1 cellular context compared by ENCODE assay signal in the genomic region with DNA sequence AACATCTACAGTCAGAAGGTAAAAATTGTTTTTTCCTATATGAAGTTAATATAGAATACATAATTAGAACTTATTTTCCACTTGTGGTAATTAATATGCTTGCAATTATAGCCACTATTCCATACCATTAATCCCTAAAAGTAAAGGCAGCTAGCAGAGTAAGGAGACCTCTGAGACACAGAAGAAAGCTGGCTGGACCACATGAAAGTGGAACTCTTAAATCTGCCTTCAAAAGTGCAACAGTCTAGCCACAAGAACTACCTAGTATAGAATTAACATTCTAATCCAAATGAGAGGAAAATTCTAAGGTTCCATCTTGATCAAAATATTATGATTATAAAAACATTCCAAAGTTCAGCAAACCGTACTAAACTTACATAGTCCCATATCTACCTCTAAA.
TF ChIP-seq lines count a peak whose summit lies in the region.

No MANE protein-coding gene starts in this region.

TF ChIP-seq in K562, 482 proteins besides CTCF, POLR2A, EP300 and RAD21:
- TF ChIP-seq NR4A1 (CRISPR knock-in tag; IDR thresholded peaks at IDR 0.05) (no peak), NR4A1 (tag; IDR thresholded peaks at IDR 0.05) (no peak), ESRRB (CRISPR knock-in tag; IDR thresholded peaks at IDR 0.05; ENCODE audit: borderline replicate concordance) (no peak), ZKSCAN3 (CRISPR knock-in tag; IDR thresholded peaks at IDR 0.05) (no peak), ZBTB7A (IDR thresholded peaks at IDR 0.05; ENCODE audit: borderline replicate concordance, control insufficient read depth, low read depth, low read length) (no peak), CEBPG (CRISPR knock-in tag; IDR thresholded peaks at IDR 0.05) (no peak), CEBPG (tag; conservative IDR thresholded peaks at IDR 0.05 in 1 of 2, IDR thresholded peaks at IDR 0.05 in 1 of 2) (no peak), COPS2 (conservative IDR thresholded peaks at IDR 0.05) (no peak), PTTG1 (tag; IDR thresholded peaks at IDR 0.05; ENCODE audit: low read depth) (no peak), ZFP36 (IDR thresholded peaks at IDR 0.05; ENCODE audit: low read depth, low read length, partially characterized antibody) (no peak), JUN (IDR thresholded peaks at IDR 0.05; ENCODE audit: borderline replicate concordance, low read depth, low read length) (no peak), JUN (CRISPR knock-in tag; IDR thresholded peaks at IDR 0.05; ENCODE audit: borderline replicate concordance) (no peak), ZNF12 (CRISPR knock-in tag; IDR thresholded peaks at IDR 0.05) (no peak), KDM4B (IDR thresholded peaks at IDR 0.05; ENCODE audit: borderline replicate concordance in 2 of 2, low read depth in 1 of 2) (no peak), MECOM (CRISPR knock-in tag; IDR thresholded peaks at IDR 0.05) (no peak), ILF3 (IDR thresholded peaks at IDR 0.05; ENCODE audit: borderline replicate concordance) (no peak), EP400 (IDR thresholded peaks at IDR 0.05) (no peak), NRF1 (conservative IDR thresholded peaks at IDR 0.05 in 1 of 2, IDR thresholded peaks at IDR 0.05 in 1 of 2) (no peak), MCM7 (IDR thresholded peaks at IDR 0.05) (no peak)
- TF ChIP-seq, protein P1, sequence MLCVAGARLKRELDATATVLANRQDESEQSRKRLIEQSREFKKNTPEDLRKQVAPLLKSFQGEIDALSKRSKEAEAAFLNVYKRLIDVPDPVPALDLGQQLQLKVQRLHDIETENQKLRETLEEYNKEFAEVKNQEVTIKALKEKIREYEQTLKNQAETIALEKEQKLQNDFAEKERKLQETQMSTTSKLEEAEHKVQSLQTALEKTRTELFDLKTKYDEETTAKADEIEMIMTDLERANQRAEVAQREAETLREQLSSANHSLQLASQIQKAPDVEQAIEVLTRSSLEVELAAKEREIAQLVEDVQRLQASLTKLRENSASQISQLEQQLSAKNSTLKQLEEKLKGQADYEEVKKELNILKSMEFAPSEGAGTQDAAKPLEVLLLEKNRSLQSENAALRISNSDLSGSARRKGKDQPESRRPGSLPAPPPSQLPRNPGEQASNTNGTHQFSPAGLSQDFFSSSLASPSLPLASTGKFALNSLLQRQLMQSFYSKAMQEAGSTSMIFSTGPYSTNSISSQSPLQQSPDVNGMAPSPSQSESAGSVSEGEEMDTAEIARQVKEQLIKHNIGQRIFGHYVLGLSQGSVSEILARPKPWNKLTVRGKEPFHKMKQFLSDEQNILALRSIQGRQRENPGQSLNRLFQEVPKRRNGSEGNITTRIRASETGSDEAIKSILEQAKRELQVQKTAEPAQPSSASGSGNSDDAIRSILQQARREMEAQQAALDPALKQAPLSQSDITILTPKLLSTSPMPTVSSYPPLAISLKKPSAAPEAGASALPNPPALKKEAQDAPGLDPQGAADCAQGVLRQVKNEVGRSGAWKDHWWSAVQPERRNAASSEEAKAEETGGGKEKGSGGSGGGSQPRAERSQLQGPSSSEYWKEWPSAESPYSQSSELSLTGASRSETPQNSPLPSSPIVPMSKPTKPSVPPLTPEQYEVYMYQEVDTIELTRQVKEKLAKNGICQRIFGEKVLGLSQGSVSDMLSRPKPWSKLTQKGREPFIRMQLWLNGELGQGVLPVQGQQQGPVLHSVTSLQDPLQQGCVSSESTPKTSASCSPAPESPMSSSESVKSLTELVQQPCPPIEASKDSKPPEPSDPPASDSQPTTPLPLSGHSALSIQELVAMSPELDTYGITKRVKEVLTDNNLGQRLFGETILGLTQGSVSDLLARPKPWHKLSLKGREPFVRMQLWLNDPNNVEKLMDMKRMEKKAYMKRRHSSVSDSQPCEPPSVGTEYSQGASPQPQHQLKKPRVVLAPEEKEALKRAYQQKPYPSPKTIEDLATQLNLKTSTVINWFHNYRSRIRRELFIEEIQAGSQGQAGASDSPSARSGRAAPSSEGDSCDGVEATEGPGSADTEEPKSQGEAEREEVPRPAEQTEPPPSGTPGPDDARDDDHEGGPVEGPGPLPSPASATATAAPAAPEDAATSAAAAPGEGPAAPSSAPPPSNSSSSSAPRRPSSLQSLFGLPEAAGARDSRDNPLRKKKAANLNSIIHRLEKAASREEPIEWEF (CRISPR knock-in tag; IDR thresholded peaks at IDR 0.05) = no peak
- TF ChIP-seq, protein P2, sequence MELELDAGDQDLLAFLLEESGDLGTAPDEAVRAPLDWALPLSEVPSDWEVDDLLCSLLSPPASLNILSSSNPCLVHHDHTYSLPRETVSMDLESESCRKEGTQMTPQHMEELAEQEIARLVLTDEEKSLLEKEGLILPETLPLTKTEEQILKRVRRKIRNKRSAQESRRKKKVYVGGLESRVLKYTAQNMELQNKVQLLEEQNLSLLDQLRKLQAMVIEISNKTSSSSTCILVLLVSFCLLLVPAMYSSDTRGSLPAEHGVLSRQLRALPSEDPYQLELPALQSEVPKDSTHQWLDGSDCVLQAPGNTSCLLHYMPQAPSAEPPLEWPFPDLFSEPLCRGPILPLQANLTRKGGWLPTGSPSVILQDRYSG (tag; conservative IDR thresholded peaks at IDR 0.05; ENCODE audit: low read depth) = no peak
- TF ChIP-seq, protein P3, sequence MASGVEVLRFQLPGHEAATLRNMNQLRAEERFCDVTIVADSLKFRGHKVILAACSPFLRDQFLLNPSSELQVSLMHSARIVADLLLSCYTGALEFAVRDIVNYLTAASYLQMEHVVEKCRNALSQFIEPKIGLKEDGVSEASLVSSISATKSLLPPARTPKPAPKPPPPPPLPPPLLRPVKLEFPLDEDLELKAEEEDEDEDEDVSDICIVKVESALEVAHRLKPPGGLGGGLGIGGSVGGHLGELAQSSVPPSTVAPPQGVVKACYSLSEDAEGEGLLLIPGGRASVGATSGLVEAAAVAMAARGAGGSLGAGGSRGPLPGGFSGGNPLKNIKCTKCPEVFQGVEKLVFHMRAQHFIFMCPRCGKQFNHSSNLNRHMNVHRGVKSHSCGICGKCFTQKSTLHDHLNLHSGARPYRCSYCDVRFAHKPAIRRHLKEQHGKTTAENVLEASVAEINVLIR (CRISPR knock-in tag; IDR thresholded peaks at IDR 0.05) = no peak
